9 cellular contexts compared by ENCODE assay signal in the genomic region with DNA sequence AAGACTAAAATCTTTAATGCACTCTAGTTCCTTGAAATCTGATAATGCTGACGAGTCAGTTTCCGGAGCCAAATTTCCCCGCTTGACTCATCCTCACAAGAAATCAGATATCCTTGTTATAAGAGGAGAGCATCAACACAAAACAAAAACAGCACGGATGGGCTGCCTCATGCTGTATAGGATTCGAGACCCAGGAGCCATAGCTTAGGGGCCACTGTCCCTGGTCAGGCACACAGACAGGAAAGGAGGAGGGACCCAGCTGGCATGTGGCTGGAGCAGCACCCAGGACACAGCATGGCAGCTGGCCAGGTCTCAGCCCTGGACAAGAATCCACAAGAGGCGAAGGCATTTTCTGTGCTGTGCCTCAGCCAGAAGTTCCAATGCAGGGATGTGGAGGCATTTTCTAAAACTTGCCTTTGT.
DNase-seq lines count a peak whose midpoint lies in the region; ATAC-seq and TF ChIP-seq lines count a peak whose summit lies in the region.
"Had no signal": no experiment of that assay in that cellular context is flagged by ENCODE, and none has a peak within 500 bp of the region (broad histone marks: within the 10 kb centered on the region; RNA-seq: fewer than 3 reads in every experiment).

No MANE protein-coding gene starts in this region.

- H3K4me3 ChIP-seq in astrocyte of the cerebellum (ENCODE audit: low read depth, low read length) (no peak overlapping the region), left ventricle myocardium inferior (no peak overlapping the region), skeletal muscle satellite cell (ENCODE audit: low read length) (peak overlapping the region; percentile 55)

- in situ Hi-C loops in astrocyte of the cerebellum (cut with HindIII; ENCODE audit: low sequenced_read_pairs), result no loop called here

- no peak for ATAC-seq in GM21786 (IDR thresholded peaks at IDR 0.05; ENCODE audit: unreplicated experiment)

- no peaks in the 10 kb centered on the region for H3K27me3 ChIP-seq in left ventricle myocardium inferior (ENCODE audit: low read depth)
- no peaks in the 10 kb centered on the region for H3K27me3 ChIP-seq in skeletal muscle satellite cell (ENCODE audit: control insufficient read depth, insufficient read depth, low read length)

- no peak overlapping the region for H3K9ac ChIP-seq in skeletal muscle satellite cell (ENCODE audit: low read depth, low read length)

- H3K4me2 ChIP-seq in skeletal muscle satellite cell (ENCODE audit: low read length), result peak overlapping the region; percentile 76

- DNase-seq in GM03348 (ENCODE audit: low spot score), result peak; percentile 76
- DNase-seq in astrocyte of the cerebellum (ENCODE audit: low read depth), result peak; percentile 54
- DNase-seq in left ventricle myocardium inferior, result peak; percentile 36
- DNase-seq in activated naive CD4-positive, alpha-beta T cell (lab: John Stamatoyannopoulos, UW), result no peak
- DNase-seq in stimulated activated CD4-positive, alpha-beta T cell treated with anti-CD3 and anti-CD28 coated beads, Interleukin-12 subunit alpha, Interleukin-12 subunit beta, amount 100 ng/mL, for 4 hours, result no peak
- DNase-seq in UCSD-AML1 (lab: John Stamatoyannopoulos, UW; ENCODE audit: unreplicated experiment), result no peak
- DNase-seq: NCI-H1930 had no signal

- TF ChIP-seq CTCF in astrocyte of the cerebellum (IDR thresholded peaks at IDR 0.05; ENCODE audit: low read depth, low read length, missing control alignments) (no peak), left ventricle myocardium inferior (IDR thresholded peaks at IDR 0.05; ENCODE audit: borderline replicate concordance) (no peak)

- intact Hi-C loops in left ventricle myocardium inferior (cut with micrococcal nuclease), result loop anchor here (10.0 kb wide), 1 partner anchor 164 kb away; no protein-coding TSS in a partner anchor

- no peaks in the 10 kb centered on the region for H3K36me3 ChIP-seq in left ventricle myocardium inferior
- H3K36me3 ChIP-seq in skeletal muscle satellite cell (ENCODE audit: insufficient read depth, low read length), result no peaks in the 10 kb centered on the region

- no peak overlapping the region for H3K27ac ChIP-seq in left ventricle myocardium inferior (replicated peaks)

- H3K4me1 ChIP-seq in left ventricle myocardium inferior, result peaks cover 33% of the 10 kb centered on the region
- H3K4me1 ChIP-seq in skeletal muscle satellite cell (ENCODE audit: control insufficient read depth, insufficient read depth, low read length), result peaks cover 18% of the 10 kb centered on the region

- H3K9me3 ChIP-seq in left ventricle myocardium inferior (replicated peaks), result peaks cover 12% of the 10 kb centered on the region
- H3K9me3 ChIP-seq in skeletal muscle satellite cell (replicated peaks; ENCODE audit: low read length), result peaks cover 6% of the 10 kb centered on the region

Comparison
In these comparisons a context has a peak if more than half of its experiments do, and no peak if none do; other contexts are left out.
1. DNase-seq: peak in GM03348 (single experiment), astrocyte of the cerebellum (single experiment) and left ventricle myocardium inferior (single experiment); none in activated naive CD4-positive, alpha-beta T cell (0 of 4), stimulated activated CD4-positive, alpha-beta T cell treated with anti-CD3 and anti-CD28 coated beads, Interleukin-12 subunit alpha, Interleukin-12 subunit beta, amount 100 ng/mL, for 4 hours (single experiment) and UCSD-AML1 (single experiment).